Comparison of ENCODE assay signal across 9 cellular contexts in the genomic region with DNA sequence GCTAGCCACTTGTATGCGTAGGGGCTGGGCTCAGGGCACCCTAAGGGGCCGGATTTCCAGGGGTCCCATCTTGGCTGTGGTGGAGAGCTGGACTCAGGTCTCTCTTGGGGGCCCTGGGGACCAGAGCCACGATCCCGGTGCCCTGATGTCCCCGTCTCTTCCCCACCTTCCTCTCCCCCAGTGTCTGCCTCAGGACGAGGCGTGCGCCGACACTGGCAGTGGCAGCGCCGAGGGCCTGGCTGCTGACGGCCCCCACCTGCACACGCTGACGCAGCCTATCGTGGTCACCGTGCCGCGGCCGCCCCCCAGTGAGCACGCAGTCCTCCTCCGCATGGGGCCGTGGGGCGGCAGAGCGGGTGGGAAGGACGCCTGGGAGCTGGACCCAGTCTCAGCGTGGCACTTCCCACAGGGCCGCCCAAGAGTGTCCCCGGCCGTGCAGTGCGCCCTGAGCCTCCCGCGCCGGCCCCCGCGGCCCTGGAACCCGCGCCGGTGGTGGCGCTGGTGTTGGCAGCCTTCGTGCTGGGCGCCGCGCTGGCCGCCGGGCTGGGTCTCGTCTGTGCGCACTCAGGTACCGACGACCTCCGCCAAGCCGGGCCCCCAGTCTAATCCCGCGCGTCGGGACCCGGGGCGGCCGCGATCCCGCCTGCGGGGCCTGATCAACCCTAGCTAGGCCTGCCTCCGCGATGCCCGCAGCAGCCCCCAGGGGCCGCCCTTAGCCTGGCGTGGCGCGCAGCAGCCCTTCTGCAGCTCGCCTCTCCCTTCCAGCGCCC. TPM values are rescaled to one million over a fixed set of nuclear protein-coding genes. Genes with fewer than 3 reads are reported as not detected.
DNase-seq lines count a peak whose midpoint lies in the region; ATAC-seq and TF ChIP-seq lines count a peak whose summit lies in the region.
"Had no signal": no experiment of that assay in that cellular context is flagged by ENCODE, and none has a peak within 500 bp of the region (broad histone marks: within the 10 kb centered on the region; RNA-seq: fewer than 3 reads in every experiment).

No MANE protein-coding gene starts in this region.

- H3K27ac Mint-ChIP-seq in activated CD4-positive, alpha-beta memory T cell treated with anti-CD3 and anti-CD28 coated beads for 36 hours: no peak overlapping the region

- H3K36me3 ChIP-seq in mesodermal cell (ENCODE audit: control insufficient read depth, insufficient read depth, low read length): peaks cover 21% of the 10 kb centered on the region
- peaks cover 11% of the 10 kb centered on the region for H3K36me3 ChIP-seq in thoracic aorta

- intact Hi-C loops in activated CD4-positive, alpha-beta memory T cell treated with anti-CD3 and anti-CD28 coated beads for 36 hours (cut with micrococcal nuclease): no loop called here

- peaks cover 23% of the 10 kb centered on the region for H3K27me3 Mint-ChIP-seq in activated CD4-positive, alpha-beta memory T cell treated with anti-CD3 and anti-CD28 coated beads for 36 hours

- no peaks in the 10 kb centered on the region for H3K9me3 Mint-ChIP-seq in activated CD4-positive, alpha-beta memory T cell treated with anti-CD3 and anti-CD28 coated beads for 36 hours

- ATAC-seq in thoracic aorta (ENCODE audit: insufficient number of reproducible peaks, low FRiP score, low read depth) (no peak), GM18511 (IDR thresholded peaks at IDR 0.05; ENCODE audit: unreplicated experiment) (no peak), HG03460 (IDR thresholded peaks at IDR 0.05; ENCODE audit: unreplicated experiment) (no peak)

- H3K4me3 Mint-ChIP-seq in activated CD4-positive, alpha-beta memory T cell treated with anti-CD3 and anti-CD28 coated beads for 36 hours: peak overlapping the region; percentile 69

- H3K9me3 ChIP-seq in mesodermal cell (ENCODE audit: control insufficient read depth, low read length) (no peaks in the 10 kb centered on the region), thoracic aorta (no peaks in the 10 kb centered on the region)

- H3K27ac ChIP-seq in mesodermal cell (ENCODE audit: low read depth, low read length, severe bottlenecking) (no peak overlapping the region), thoracic aorta (no peak overlapping the region)

- WGBS in mesodermal cell (ENCODE audit: insufficient coverage in 2 of 2), 2 experiments: 3% methylated on average over 62 to 64 of the region's 70 CpGs

- CTCF ChIA-PET in activated CD4-positive, alpha-beta memory T cell treated with anti-CD3 and anti-CD28 coated beads for 36 hours (lab: Charles Lee): interaction anchor here (0.9 to 4.0 kb wide), 7 partner anchors 14 to 349 kb away, joined by 3 to 18 read pairs (median 3); a partner anchor contains a TSS

- peak overlapping the region; percentile 39 for H3K4me3 ChIP-seq in mesodermal cell (ENCODE audit: extremely low read depth, insufficient read depth, low read length, poor library complexity, severe bottlenecking)
- H3K4me3 ChIP-seq in thoracic aorta: peak overlapping the region; percentile 67

- DNase-seq in ELR (ENCODE audit: low read depth): peak; percentile 74
- peak; percentile 59 for DNase-seq in MV-4-11 (lab: John Stamatoyannopoulos, UW)
- peak; percentile 70 for DNase-seq in activated CD4-positive, alpha-beta memory T cell treated with anti-CD3 and anti-CD28 coated beads for 36 hours
- peak; percentile 84 for DNase-seq in ecto neural progenitor cell (ENCODE audit: low spot score)
- DNase-seq in thoracic aorta (ENCODE audit: low spot score): no peak

- peak; percentile 46 for TF ChIP-seq CTCF in thoracic aorta (IDR thresholded peaks at IDR 0.05)

- peaks cover 15% of the 10 kb centered on the region for H3K4me1 ChIP-seq in mesodermal cell (ENCODE audit: control insufficient read depth, insufficient read depth, low read length, poor library complexity, severe bottlenecking)
- H3K4me1 ChIP-seq in thoracic aorta (ENCODE audit: control insufficient read depth in 1 of 2, low read depth in 2 of 2): peaks cover 27 to 55% of the 10 kb centered on the region in 2 donors

- peaks cover 32% of the 10 kb centered on the region for H3K4me1 Mint-ChIP-seq in activated CD4-positive, alpha-beta memory T cell treated with anti-CD3 and anti-CD28 coated beads for 36 hours (ENCODE audit: low read depth)

- H3K36me3 Mint-ChIP-seq in activated CD4-positive, alpha-beta memory T cell treated with anti-CD3 and anti-CD28 coated beads for 36 hours: peaks cover 9% of the 10 kb centered on the region

- POLR2A ChIA-PET in activated CD4-positive, alpha-beta memory T cell treated with anti-CD3 and anti-CD28 coated beads for 36 hours (lab: Charles Lee): interaction anchor here (0.7 to 1.6 kb wide), 3 partner anchors 14 to 27 kb away, joined by 3 to 6 read pairs (median 3); a partner anchor contains a TSS

- H3K27me3 ChIP-seq in thoracic aorta (replicated peaks; ENCODE audit: insufficient read depth): no peaks in the 10 kb centered on the region

RNA-seq across cellular contexts. Expression of a gene that starts 2.7 kb away (rescaled TPM):
- total RNA-seq in activated CD4-positive, alpha-beta memory T cell treated with anti-CD3 and anti-CD28 coated beads for 36 hours: 10 to 100 TPM; 18.7 to 20.2 TPM
- 32.0 TPM for polyA plus RNA-seq in mesodermal cell (2013, experiment 1 of 2)
- 26.5 TPM for polyA plus RNA-seq in mesodermal cell (2013, experiment 2 of 2)
- total RNA-seq in thoracic aorta: 10 to 100 TPM; 13.3 to 26.1 TPM

RNA-seq across cellular contexts. Expression of a gene that starts 2.8 kb away (rescaled TPM):
- total RNA-seq in activated CD4-positive, alpha-beta memory T cell treated with anti-CD3 and anti-CD28 coated beads for 36 hours: 1 to 10 TPM; 4.4 to 4.6 TPM
- 3.5 TPM for polyA plus RNA-seq in mesodermal cell (2013, experiment 1 of 2)
- polyA plus RNA-seq in mesodermal cell (2013, experiment 2 of 2): 1.6 TPM
- not detected for total RNA-seq in thoracic aorta

RNA-seq across cellular contexts. Expression of a gene that starts 8.5 kb away (rescaled TPM):
- total RNA-seq in activated CD4-positive, alpha-beta memory T cell treated with anti-CD3 and anti-CD28 coated beads for 36 hours: under 1 TPM; 0.29 to 0.77 TPM
- 47.8 TPM for polyA plus RNA-seq in mesodermal cell (2013, experiment 1 of 2)
- 36.4 TPM for polyA plus RNA-seq in mesodermal cell (2013, experiment 2 of 2)
- total RNA-seq in thoracic aorta: under 1 TPM in 1 of 2 donors, not detected in 1; 0.54 TPM
- total RNA-seq: T-helper 2 cell treated with Interferon-gamma antibody and Interleukin-4, amounts not matched to agents 100 ng/mL and 5 ng/mL, for 36 hours had no signal

RNA-seq across cellular contexts. Expression of a gene that starts 13.8 kb away (rescaled TPM):
- 10 to 100 TPM; 29.1 to 30.1 TPM for total RNA-seq in activated CD4-positive, alpha-beta memory T cell treated with anti-CD3 and anti-CD28 coated beads for 36 hours
- polyA plus RNA-seq in mesodermal cell (2013, experiment 1 of 2): 29.5 TPM
- polyA plus RNA-seq in mesodermal cell (2013, experiment 2 of 2): 25.5 TPM
- 10 to 100 TPM; 15.2 to 16.9 TPM for total RNA-seq in thoracic aorta

RNA-seq across cellular contexts. Expression of a gene that starts 26.0 kb away (rescaled TPM):
- total RNA-seq in activated CD4-positive, alpha-beta memory T cell treated with anti-CD3 and anti-CD28 coated beads for 36 hours: 10 to 100 TPM; 66.5 to 68.5 TPM
- polyA plus RNA-seq in mesodermal cell (2013, experiment 1 of 2): 40.1 TPM
- polyA plus RNA-seq in mesodermal cell (2013, experiment 2 of 2): 36.8 TPM
- total RNA-seq in thoracic aorta: 10 to 100 TPM; 51.2 to 77.6 TPM
